ENCODE assay signal across 9 cellular contexts in genomic region chr3:107421170-107421792, GRCh38. TPM values are rescaled to one million over a fixed set of nuclear protein-coding genes. Genes with fewer than 3 reads are reported as not detected.
DNase-seq lines count a peak whose midpoint lies in the region; ATAC-seq and TF ChIP-seq lines count a peak whose summit lies in the region.
"Had no signal": no experiment of that assay in that cellular context is flagged by ENCODE, and none has a peak within 500 bp of the region (broad histone marks: within the 10 kb centered on the region; RNA-seq: fewer than 3 reads in every experiment).

No MANE protein-coding gene starts in this region.

- H3K4me2 ChIP-seq in GM23338 (no peak overlapping the region), Karpas-422 (ENCODE audit: low read depth, low read length, poor library complexity, severe bottlenecking) (peak overlapping the region; percentile 56)

- H3K9me2 ChIP-seq in GM23338 (ENCODE audit: insufficient read depth) (no peaks in the 10 kb centered on the region), Karpas-422 (replicated peaks; ENCODE audit: insufficient read depth, low read length) (no peaks in the 10 kb centered on the region)

- H3K4me3 ChIP-seq in GM23338 (no peak overlapping the region), Karpas-422 (ENCODE audit: low read length) (no peak overlapping the region; the same call in 1 of the 2 replicates), endocrine pancreas (ENCODE audit: control insufficient read depth, insufficient read depth, low read length) (peak overlapping the region; percentile 36)

- H3K9me3 Mint-ChIP-seq in GM23338, result no peaks in the 10 kb centered on the region
- H3K9me3 Mint-ChIP-seq: IgD-negative memory B cell had no signal

- no peaks in the 10 kb centered on the region for H3K4me1 ChIP-seq in ES-I3 (ENCODE audit: insufficient read depth, low read length)
- H3K4me1 ChIP-seq in GM23338 (ENCODE audit: insufficient read depth), result no peaks in the 10 kb centered on the region
- H3K4me1 ChIP-seq in Karpas-422 (ENCODE audit: low read length), result peaks cover 47% of the 10 kb centered on the region
- H3K4me1 ChIP-seq in endocrine pancreas (ENCODE audit: control insufficient read depth, insufficient read depth, low read length), result no peaks in the 10 kb centered on the region

- H3K4me1 Mint-ChIP-seq in GM23338, result peaks cover 2% of the 10 kb centered on the region; the same call in 2 of the 3 replicates

- no peak overlapping the region for H2AFZ ChIP-seq in GM23338
- H2AFZ ChIP-seq in Karpas-422 (ENCODE audit: low read length), result peak overlapping the region; percentile 87; the same call in 1 of the 2 replicates

- H3K27ac ChIP-seq in 22Rv1 (no peak overlapping the region), GM23338 (ENCODE audit: low read depth) (no peak overlapping the region), Karpas-422 (ENCODE audit: low read length) (no peak overlapping the region)

- TF ChIP-seq CTCF in 22Rv1 (IDR thresholded peaks at IDR 0.05) (peak; percentile 83), GM23338 (conservative IDR thresholded peaks at IDR 0.05; ENCODE audit: low read depth in 2 of 2) (peak; percentile 75 to 78)

- no peaks in the 10 kb centered on the region for H3K9me3 ChIP-seq in ES-I3 (ENCODE audit: control insufficient read depth, insufficient read depth, low read length)
- no peaks in the 10 kb centered on the region for H3K9me3 ChIP-seq in Karpas-422 (ENCODE audit: low read length)
- no peaks in the 10 kb centered on the region for H3K9me3 ChIP-seq in endocrine pancreas (ENCODE audit: control insufficient read depth, low read length)

- peaks cover 3% of the 10 kb centered on the region for H3K27me3 Mint-ChIP-seq in GM23338 (ENCODE audit: insufficient read depth, low read depth, poor library complexity)
- H3K27me3 Mint-ChIP-seq: IgD-negative memory B cell had no signal

- no peaks in the 10 kb centered on the region for H3F3A ChIP-seq in GM23338 (replicated peaks; ENCODE audit: low read depth)

- H3K79me2 ChIP-seq in GM23338 (replicated peaks; ENCODE audit: insufficient read depth) (no peaks in the 10 kb centered on the region), Karpas-422 (ENCODE audit: low read length) (no peaks in the 10 kb centered on the region)

- H4K20me1 ChIP-seq in GM23338 (replicated peaks; ENCODE audit: insufficient read depth), result no peaks in the 10 kb centered on the region
- no peaks in the 10 kb centered on the region for H4K20me1 ChIP-seq in Karpas-422 (ENCODE audit: insufficient read depth, low read depth, low read length)

- 0 out of 2 replicates have a peak overlapping the region, but pooled peaks have one; percentile 20 for H3K9ac ChIP-seq in ES-I3 (ENCODE audit: low read depth, low read length)
- H3K9ac ChIP-seq in Karpas-422 (ENCODE audit: low read length), result peak overlapping the region; percentile 41; the same call in 1 of the 2 replicates
- H3K9ac ChIP-seq in endocrine pancreas (ENCODE audit: control insufficient read depth, insufficient read depth, low read length), result no peak overlapping the region

- DNase-seq in GM23338 (ENCODE audit: low spot score) (peak; percentile 90), Karpas-422 (peak; percentile 85), SHP77 treated with DMSO at 0.1 percent for 48 hours (lab: John Stamatoyannopoulos, UW) (peak; percentile 37), midbrain (lab: John Stamatoyannopoulos, UW) (peak; percentile 87)
- no peak for DNase-seq in activated CD8-positive, alpha-beta memory T cell treated with anti-CD3 and anti-CD28 coated beads for 24 hours

- H3K36me3 ChIP-seq in ES-I3 (ENCODE audit: insufficient read depth, low read length) (no peaks in the 10 kb centered on the region), GM23338 (ENCODE audit: insufficient read depth) (no peaks in the 10 kb centered on the region), Karpas-422 (ENCODE audit: insufficient read depth, low read length) (no peaks in the 10 kb centered on the region), endocrine pancreas (ENCODE audit: control insufficient read depth, insufficient read depth, low read length) (no peaks in the 10 kb centered on the region)

- no peaks in the 10 kb centered on the region for H3K36me3 Mint-ChIP-seq in GM23338 (ENCODE audit: low read depth)
- H3K36me3 Mint-ChIP-seq: IgD-negative memory B cell had no signal

- no peak overlapping the region for H3K4me3 Mint-ChIP-seq in GM23338
- H3K4me3 Mint-ChIP-seq: IgD-negative memory B cell had no signal

- H3K27me3 ChIP-seq in GM23338 (ENCODE audit: insufficient read depth), result no peaks in the 10 kb centered on the region
- H3K27me3 ChIP-seq in Karpas-422 (ENCODE audit: low read length), result no peaks in the 10 kb centered on the region
- no peaks in the 10 kb centered on the region for H3K27me3 ChIP-seq in endocrine pancreas (ENCODE audit: control insufficient read depth, insufficient read depth, low read length)

- peak; percentile 80 for ATAC-seq in GM23338

- peak overlapping the region; percentile 33; the same call in 1 of the 2 replicates for H3K27ac Mint-ChIP-seq in GM23338
- H3K27ac Mint-ChIP-seq: IgD-negative memory B cell had no signal

TF ChIP-seq in GM23338, 12 proteins besides CTCF, POLR2A, EP300 and RAD21 (continues in another document):
- TF ChIP-seq JUNB (IDR thresholded peaks at IDR 0.05; ENCODE audit: unreplicated experiment), result no peak
- no peak for TF ChIP-seq CREB1 (CRISPR knock-in tag; IDR thresholded peaks at IDR 0.05; ENCODE audit: low read depth)
- TF ChIP-seq EZH2 (IDR thresholded peaks at IDR 0.05; ENCODE audit: low read depth, unreplicated experiment), result no peak
- TF ChIP-seq ETS1 (IDR thresholded peaks at IDR 0.05), result no peak
- TF ChIP-seq ZNF331 (CRISPR knock-in tag; IDR thresholded peaks at IDR 0.05; ENCODE audit: low read depth), result no peak
- TF ChIP-seq REST (IDR thresholded peaks at IDR 0.05; ENCODE audit: unreplicated experiment), result no peak

RNA-seq across cellular contexts. Expression of gene CCDC54, which starts 44.0 kb away (rescaled TPM):
- total RNA-seq in GM23338 (2014; rRNA removed; shearing (Covaris generic)), result not detected in 2 replicates
- not detected in 2 replicates for polyA plus RNA-seq in GM23338 (2016; fragmentation: Nextera tagmentation; extraction: Ambion mirVana)
- not detected in 2 replicates for total RNA-seq in Karpas-422 (2014; rRNA removed; shearing (Covaris generic); ENCODE audit: low replicate concordance)
- polyA plus RNA-seq: IgD-negative memory B cell had no signal
